In genomic region chr3:65548848-65549625, GRCh38 we compare ENCODE assay signal across 1 cellular context.
A peak's percentile ranks its signal among the peaks of the same experiment; 100 is the strongest.
TF ChIP-seq lines count a peak whose summit lies in the region.

No MANE protein-coding gene starts in this region.

TF ChIP-seq in HEK293, 187 proteins besides CTCF, POLR2A, EP300 and RAD21 (continued from another document):
- TF ChIP-seq ZBTB10 (tag by site-specific recombination; IDR thresholded peaks at IDR 0.05) = no peak
- no peak for TF ChIP-seq ZNF747 (tag by site-specific recombination; IDR thresholded peaks at IDR 0.05)
- no peak for TF ChIP-seq ZNF48 (tag by site-specific recombination; IDR thresholded peaks at IDR 0.05)
- TF ChIP-seq ZBTB49 (tag by site-specific recombination; IDR thresholded peaks at IDR 0.05; ENCODE audit: low read depth) = no peak
- TF ChIP-seq, protein P1, sequence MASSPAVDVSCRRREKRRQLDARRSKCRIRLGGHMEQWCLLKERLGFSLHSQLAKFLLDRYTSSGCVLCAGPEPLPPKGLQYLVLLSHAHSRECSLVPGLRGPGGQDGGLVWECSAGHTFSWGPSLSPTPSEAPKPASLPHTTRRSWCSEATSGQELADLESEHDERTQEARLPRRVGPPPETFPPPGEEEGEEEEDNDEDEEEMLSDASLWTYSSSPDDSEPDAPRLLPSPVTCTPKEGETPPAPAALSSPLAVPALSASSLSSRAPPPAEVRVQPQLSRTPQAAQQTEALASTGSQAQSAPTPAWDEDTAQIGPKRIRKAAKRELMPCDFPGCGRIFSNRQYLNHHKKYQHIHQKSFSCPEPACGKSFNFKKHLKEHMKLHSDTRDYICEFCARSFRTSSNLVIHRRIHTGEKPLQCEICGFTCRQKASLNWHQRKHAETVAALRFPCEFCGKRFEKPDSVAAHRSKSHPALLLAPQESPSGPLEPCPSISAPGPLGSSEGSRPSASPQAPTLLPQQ (tag by site-specific recombination; IDR thresholded peaks at IDR 0.05) = no peak
- 0 out of 2 replicates have a peak, but pooled peaks have one; percentile 16 for TF ChIP-seq ZNF660 (tag by site-specific recombination; IDR thresholded peaks at IDR 0.05)
- TF ChIP-seq ZNF324 (tag by site-specific recombination; IDR thresholded peaks at IDR 0.05) = no peak
- TF ChIP-seq ZNF350 (tag by site-specific recombination; IDR thresholded peaks at IDR 0.05) = no peak
- TF ChIP-seq KLF17 (tag by site-specific recombination; IDR thresholded peaks at IDR 0.05) = peak; percentile 50; the same call in 1 of the 2 replicates
- peak; percentile 90 for TF ChIP-seq ZBTB20 (tag by site-specific recombination; IDR thresholded peaks at IDR 0.05)
- no peak for TF ChIP-seq ZNF555 (tag by site-specific recombination; conservative IDR thresholded peaks at IDR 0.05)
- TF ChIP-seq, protein P2, sequence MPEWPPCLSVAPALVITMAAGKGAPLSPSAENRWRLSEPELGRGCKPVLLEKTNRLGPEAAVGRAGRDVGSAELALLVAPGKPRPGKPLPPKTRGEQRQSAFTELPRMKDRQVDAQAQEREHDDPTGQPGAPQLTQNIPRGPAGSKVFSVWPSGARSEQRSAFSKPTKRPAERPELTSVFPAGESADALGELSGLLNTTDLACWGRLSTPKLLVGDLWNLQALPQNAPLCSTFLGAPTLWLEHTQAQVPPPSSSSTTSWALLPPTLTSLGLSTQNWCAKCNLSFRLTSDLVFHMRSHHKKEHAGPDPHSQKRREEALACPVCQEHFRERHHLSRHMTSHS (tag by site-specific recombination; IDR thresholded peaks at IDR 0.05) = no peak
- TF ChIP-seq, protein P3, sequence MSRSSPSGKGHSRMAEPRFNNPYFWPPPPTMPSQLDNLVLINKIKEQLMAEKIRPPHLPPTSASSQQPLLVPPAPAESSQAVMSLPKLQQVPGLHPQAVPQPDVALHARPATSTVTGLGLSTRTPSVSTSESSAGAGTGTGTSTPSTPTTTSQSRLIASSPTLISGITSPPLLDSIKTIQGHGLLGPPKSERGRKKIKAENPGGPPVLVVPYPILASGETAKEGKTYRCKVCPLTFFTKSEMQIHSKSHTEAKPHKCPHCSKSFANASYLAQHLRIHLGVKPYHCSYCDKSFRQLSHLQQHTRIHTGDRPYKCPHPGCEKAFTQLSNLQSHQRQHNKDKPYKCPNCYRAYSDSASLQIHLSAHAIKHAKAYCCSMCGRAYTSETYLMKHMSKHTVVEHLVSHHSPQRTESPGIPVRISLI (tag by site-specific recombination; IDR thresholded peaks at IDR 0.05) = no peak
- TF ChIP-seq ZNF394 (tag by site-specific recombination; IDR thresholded peaks at IDR 0.05; ENCODE audit: borderline replicate concordance) = peak; percentile 26; the same call in 1 of the 2 replicates
- TF ChIP-seq SCRT2 (tag by site-specific recombination; IDR thresholded peaks at IDR 0.05) = 0 out of 2 replicates have a peak, but pooled peaks have one; percentile 10
- TF ChIP-seq ZNF140 (tag by site-specific recombination; IDR thresholded peaks at IDR 0.05) = no peak
- TF ChIP-seq, protein P4, sequence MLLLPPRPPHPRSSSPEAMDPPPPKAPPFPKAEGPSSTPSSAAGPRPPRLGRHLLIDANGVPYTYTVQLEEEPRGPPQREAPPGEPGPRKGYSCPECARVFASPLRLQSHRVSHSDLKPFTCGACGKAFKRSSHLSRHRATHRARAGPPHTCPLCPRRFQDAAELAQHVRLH (tag by site-specific recombination; IDR thresholded peaks at IDR 0.05) = no peak
- TF ChIP-seq ZXDB (tag by site-specific recombination; IDR thresholded peaks at IDR 0.05) = peak; percentile 33; the same call in 1 of the 2 replicates
